ENCODE assay signal across 28 cellular contexts in genomic region chr3:85586018-85586417, GRCh38.
"Had no signal": no experiment of that assay in that cellular context is flagged by ENCODE, and none has a peak within 500 bp of the region (broad histone marks: within the 10 kb centered on the region; RNA-seq: fewer than 3 reads in every experiment).

No MANE protein-coding gene starts in this region.

- H3K27me3 Mint-ChIP-seq: activated CD4-positive, alpha-beta memory T cell treated with anti-CD3 and anti-CD28 coated beads, Interleukin-2, amount 10 ng/mL, durations not matched to agents 7 days and 5 days; activated CD4-positive, alpha-beta T cell treated with anti-CD3 and anti-CD28 coated beads, Interleukin-2, amount 10 ng/mL, durations not matched to agents 7 days and 5 days; activated naive CD4-positive, alpha-beta T cell treated with anti-CD3 and anti-CD28 coated beads, Interleukin-2, amount 10 ng/mL, durations not matched to agents 7 days and 5 days; activated naive CD8-positive, alpha-beta T cell treated with anti-CD3 and anti-CD28 coated beads, Interleukin-2, amount 10 ng/mL, durations not matched to agents 7 days and 5 days; activated T-cell treated with anti-CD3 and anti-CD28 coated beads, Interleukin-2, amount 50 U/mL, for 24 hours; brain; central memory CD8-positive, alpha-beta T cell; dendritic cell treated with granulocyte-macrophage colony-stimulating factor and Interleukin-4, amounts not matched to agents 40 ng/mL and 50 ng/mL, for 4 days had no signal

- H3K4me3 Mint-ChIP-seq: activated CD4-positive, alpha-beta memory T cell treated with anti-CD3 and anti-CD28 coated beads, Interleukin-2, amount 10 ng/mL, durations not matched to agents 7 days and 5 days; activated CD4-positive, alpha-beta T cell treated with anti-CD3 and anti-CD28 coated beads, Interleukin-2, amount 10 ng/mL, durations not matched to agents 7 days and 5 days; activated naive CD4-positive, alpha-beta T cell treated with anti-CD3 and anti-CD28 coated beads, Interleukin-2, amount 10 ng/mL, durations not matched to agents 7 days and 5 days; activated naive CD8-positive, alpha-beta T cell treated with anti-CD3 and anti-CD28 coated beads, Interleukin-2, amount 10 ng/mL, durations not matched to agents 7 days and 5 days; activated T-cell treated with anti-CD3 and anti-CD28 coated beads, Interleukin-2, amount 50 U/mL, for 24 hours; activated T-cell treated with anti-CD3 and anti-CD28 coated beads, Interleukin-2, amount 50 U/mL, for 72 hours; brain; central memory CD8-positive, alpha-beta T cell; dendritic cell treated with granulocyte-macrophage colony-stimulating factor and Interleukin-4, amounts not matched to agents 40 ng/mL and 50 ng/mL, for 4 days had no signal

- H3K36me3 ChIP-seq: ascending aorta, esophagus muscularis mucosa, gastrocnemius medialis, heart left ventricle had no signal

- H3K4me3 ChIP-seq: ascending aorta, coronary artery, dorsolateral prefrontal cortex, esophagus muscularis mucosa, gastrocnemius medialis, heart left ventricle had no signal

- H3K36me3 Mint-ChIP-seq: activated naive CD4-positive, alpha-beta T cell treated with anti-CD3 and anti-CD28 coated beads, Interleukin-2, amount 10 ng/mL, durations not matched to agents 7 days and 5 days; activated naive CD4-positive, alpha-beta T cell treated with anti-CD3 and anti-CD28 coated beads, Interleukin-2, amount 50 U/mL, for 72 hours; activated naive CD8-positive, alpha-beta T cell treated with anti-CD3 and anti-CD28 coated beads, Interleukin-2, amount 10 ng/mL, durations not matched to agents 7 days and 5 days; brain had no signal

- H3K9me3 Mint-ChIP-seq: activated CD4-positive, alpha-beta memory T cell treated with anti-CD3 and anti-CD28 coated beads, Interleukin-2, amount 10 ng/mL, durations not matched to agents 7 days and 5 days; activated CD4-positive, alpha-beta T cell treated with anti-CD3 and anti-CD28 coated beads, Interleukin-2, amount 10 ng/mL, durations not matched to agents 7 days and 5 days; activated naive CD4-positive, alpha-beta T cell treated with anti-CD3 and anti-CD28 coated beads, Interleukin-2, amount 10 ng/mL, durations not matched to agents 7 days and 5 days; activated naive CD4-positive, alpha-beta T cell treated with anti-CD3 and anti-CD28 coated beads, Interleukin-2, amount 50 U/mL, for 72 hours; activated naive CD8-positive, alpha-beta T cell treated with anti-CD3 and anti-CD28 coated beads, Interleukin-2, amount 10 ng/mL, durations not matched to agents 7 days and 5 days; activated T-cell treated with anti-CD3 and anti-CD28 coated beads, Interleukin-2, amount 50 U/mL, for 24 hours; activated T-cell treated with anti-CD3 and anti-CD28 coated beads, Interleukin-2, amount 50 U/mL, for 72 hours; brain; dendritic cell treated with granulocyte-macrophage colony-stimulating factor and Interleukin-4, amounts not matched to agents 40 ng/mL and 50 ng/mL, for 4 days had no signal

- H3K9me3 ChIP-seq: ascending aorta, esophagus muscularis mucosa, gastrocnemius medialis, heart left ventricle had no signal

- H3K27ac Mint-ChIP-seq: activated CD4-positive, alpha-beta memory T cell treated with anti-CD3 and anti-CD28 coated beads, Interleukin-2, amount 10 ng/mL, durations not matched to agents 7 days and 5 days; activated CD4-positive, alpha-beta T cell treated with anti-CD3 and anti-CD28 coated beads, Interleukin-2, amount 10 ng/mL, durations not matched to agents 7 days and 5 days; activated naive CD4-positive, alpha-beta T cell treated with anti-CD3 and anti-CD28 coated beads, Interleukin-2, amount 10 ng/mL, durations not matched to agents 7 days and 5 days; activated naive CD4-positive, alpha-beta T cell treated with anti-CD3 and anti-CD28 coated beads, Interleukin-2, amount 50 U/mL, for 72 hours; activated naive CD8-positive, alpha-beta T cell treated with anti-CD3 and anti-CD28 coated beads, Interleukin-2, amount 10 ng/mL, durations not matched to agents 7 days and 5 days; activated T-cell treated with anti-CD3 and anti-CD28 coated beads, Interleukin-2, amount 50 U/mL, for 24 hours; activated T-cell treated with anti-CD3 and anti-CD28 coated beads, Interleukin-2, amount 50 U/mL, for 72 hours; dendritic cell treated with granulocyte-macrophage colony-stimulating factor and Interleukin-4, amounts not matched to agents 40 ng/mL and 50 ng/mL, for 4 days had no signal

- H3K4me1 Mint-ChIP-seq: activated CD4-positive, alpha-beta memory T cell treated with anti-CD3 and anti-CD28 coated beads, Interleukin-2, amount 10 ng/mL, durations not matched to agents 7 days and 5 days; activated CD4-positive, alpha-beta T cell treated with anti-CD3 and anti-CD28 coated beads, Interleukin-2, amount 10 ng/mL, durations not matched to agents 7 days and 5 days; activated naive CD4-positive, alpha-beta T cell treated with anti-CD3 and anti-CD28 coated beads, Interleukin-2, amount 10 ng/mL, durations not matched to agents 7 days and 5 days; activated naive CD8-positive, alpha-beta T cell treated with anti-CD3 and anti-CD28 coated beads, Interleukin-2, amount 10 ng/mL, durations not matched to agents 7 days and 5 days; central memory CD8-positive, alpha-beta T cell had no signal

- DNase-seq: activated CD4-positive, alpha-beta memory T cell treated with anti-CD3 and anti-CD28 coated beads, Interleukin-2, amount 10 ng/mL, durations not matched to agents 7 days and 5 days; activated CD4-positive, alpha-beta T cell treated with anti-CD3 and anti-CD28 coated beads for 1 hour; activated CD4-positive, alpha-beta T cell treated with anti-CD3 and anti-CD28 coated beads for 4 hours; activated CD4-positive, alpha-beta T cell treated with anti-CD3 and anti-CD28 coated beads, Interleukin-2, amount 10 ng/mL, durations not matched to agents 7 days and 5 days; activated CD4-positive, alpha-beta T cell treated with anti-CD3 and anti-CD28 coated beads, Interleukin-2, amount 50 U/mL, for 4 hours; activated CD8-positive, alpha-beta memory T cell treated with anti-CD3 and anti-CD28 coated beads, Interleukin-2, amount 50 U/mL, for 48 hours; activated gamma-delta T cell; activated naive CD4-positive, alpha-beta T cell; activated naive CD4-positive, alpha-beta T cell treated with anti-CD3 and anti-CD28 coated beads, Interleukin-2, amount 10 ng/mL, durations not matched to agents 7 days and 5 days; activated naive CD8-positive, alpha-beta T cell treated with anti-CD3 and anti-CD28 coated beads, Interleukin-2, amount 10 ng/mL, durations not matched to agents 7 days and 5 days; activated T-cell treated with anti-CD3 and anti-CD28 coated beads for 4 hours; activated T-cell treated with anti-CD3 and anti-CD28 coated beads, Interleukin-2, amount 50 U/mL, for 24 hours; activated T-cell treated with anti-CD3 and anti-CD28 coated beads, Interleukin-2, amount 50 U/mL, for 72 hours; dorsolateral prefrontal cortex; effector memory CD4-positive, alpha-beta T cell; erythroblast; foreskin keratinocyte; gastrocnemius medialis; glutamatergic neuron; heart left ventricle; T-helper 2 cell had no signal

- H3K27me3 ChIP-seq: ascending aorta, dorsolateral prefrontal cortex, esophagus muscularis mucosa, foreskin keratinocyte, gastrocnemius medialis, heart left ventricle had no signal

- H3K4me1 ChIP-seq: ascending aorta, esophagus muscularis mucosa, foreskin keratinocyte, gastrocnemius medialis, heart left ventricle had no signal

- H3K27ac ChIP-seq: ascending aorta, coronary artery, dorsolateral prefrontal cortex, esophagus muscularis mucosa, foreskin keratinocyte, gastrocnemius medialis, heart left ventricle had no signal
